In genomic region chr1:207823880-207824566, GRCh38 we compare ENCODE assay signal across 7 cellular contexts.
DNase-seq lines count a peak whose midpoint lies in the region; ATAC-seq, FAIRE-seq and TF ChIP-seq lines count a peak whose summit lies in the region.

No MANE protein-coding gene starts in this region.

- H3K36me3 Mint-ChIP-seq in activated naive CD8-positive, alpha-beta T cell: peaks cover 5% of the 10 kb centered on the region
- H3K36me3 Mint-ChIP-seq in osteocyte (ENCODE audit: unreplicated experiment): no peaks in the 10 kb centered on the region

- ATAC-seq in HG03064 (IDR thresholded peaks at IDR 0.05; ENCODE audit: low read depth, unreplicated experiment): peak; percentile 17

- H3K27ac ChIP-seq in SJSA1 (no peak overlapping the region), tibial artery (peak overlapping the region; percentile 100)

- H3K4me3 Mint-ChIP-seq in activated naive CD8-positive, alpha-beta T cell: peak overlapping the region; percentile 87
- peak overlapping the region; percentile 59 for H3K4me3 Mint-ChIP-seq in osteocyte (ENCODE audit: unreplicated experiment)

- FAIRE-seq in GM18507 (lab: Jason Lieb, UNC): peak; percentile 87

- H3K27me3 ChIP-seq in SJSA1 (replicated peaks) (no peaks in the 10 kb centered on the region), tibial artery (no peaks in the 10 kb centered on the region)

- intact Hi-C loops in tibial artery (cut with DNase I; ENCODE audit: low total_unique reads): loop anchor here (2.0 kb wide), 1 partner anchor 45 kb away; no protein-coding TSS in a partner anchor

- H3K36me3 ChIP-seq in SJSA1: no peaks in the 10 kb centered on the region
- peaks cover 18 to 28% (median 20%) of the 10 kb centered on the region in 3 donors for H3K36me3 ChIP-seq in tibial artery

- no peaks in the 10 kb centered on the region for H3K9me3 Mint-ChIP-seq in activated naive CD8-positive, alpha-beta T cell (ENCODE audit: low read depth)
- H3K9me3 Mint-ChIP-seq in osteocyte (ENCODE audit: unreplicated experiment): no peaks in the 10 kb centered on the region

- no peaks in the 10 kb centered on the region for H3K27me3 Mint-ChIP-seq in activated naive CD8-positive, alpha-beta T cell
- H3K27me3 Mint-ChIP-seq in osteocyte (ENCODE audit: unreplicated experiment): no peaks in the 10 kb centered on the region

- DNase-seq in GM18507 (ENCODE audit: extremely low spot score, insufficient read length, low read depth) (no peak), SJSA1 (ENCODE audit: low read depth in 1 of 2, low spot score in 2 of 2) (peak; percentile 66 to 71), globus pallidus (ENCODE audit: low spot score) (peak; percentile 96), osteocyte (ENCODE audit: extremely low spot score, unreplicated experiment) (no peak), tibial artery (peak; percentile 89 to 96)

- H3K4me3 ChIP-seq in SJSA1 (no peak overlapping the region), tibial artery (peak overlapping the region; percentile 63 to 81)

- peaks cover 91% of the 10 kb centered on the region for H3K4me1 Mint-ChIP-seq in activated naive CD8-positive, alpha-beta T cell (ENCODE audit: low read depth)
- H3K4me1 Mint-ChIP-seq in osteocyte (ENCODE audit: unreplicated experiment): peaks cover 49% of the 10 kb centered on the region

- TF ChIP-seq CTCF in osteocyte (IDR thresholded peaks at IDR 0.05) (peak; percentile 55), tibial artery (IDR thresholded peaks at IDR 0.05) (peak; percentile 59 to 95)

- H3K9me3 ChIP-seq in SJSA1 (replicated peaks) (no peaks in the 10 kb centered on the region), tibial artery (no peaks in the 10 kb centered on the region)

- peak overlapping the region; percentile 98 for H3K27ac Mint-ChIP-seq in activated naive CD8-positive, alpha-beta T cell
- H3K27ac Mint-ChIP-seq in osteocyte (ENCODE audit: unreplicated experiment): peak overlapping the region; percentile 90

- H3K4me1 ChIP-seq in SJSA1 (replicated peaks) (peaks cover 23% of the 10 kb centered on the region), tibial artery (peaks cover 0 to 78% (median 63%) of the 10 kb centered on the region in 4 donors)

Comparison
In these comparisons a context has a peak if more than half of its experiments do, and no peak if none do; other contexts are left out.
1. DNase-seq: peak in SJSA1 (2 of 2), globus pallidus (single experiment) and tibial artery (2 of 2); none in GM18507 (single experiment) and osteocyte (single experiment).